Comparison of ENCODE assay signal across 14 cellular contexts in genomic region chr7:139431459-139431858, GRCh38. TPM values are rescaled to one million over a fixed set of nuclear protein-coding genes. Genes with fewer than 3 reads are reported as not detected.
DNase-seq lines count a peak whose midpoint lies in the region; ATAC-seq and TF ChIP-seq lines count a peak whose summit lies in the region.
"Had no signal": no experiment of that assay in that cellular context is flagged by ENCODE, and none has a peak within 500 bp of the region (broad histone marks: within the 10 kb centered on the region; RNA-seq: fewer than 3 reads in every experiment).

No MANE protein-coding gene starts in this region.

- no peak for TF ChIP-seq CTCF in RWPE1 (conservative IDR thresholded peaks at IDR 0.05; ENCODE audit: low read depth)
- no peak for TF ChIP-seq CTCF in prostate gland (IDR thresholded peaks at IDR 0.05)

- no peak overlapping the region for H3K4me3 ChIP-seq in prostate gland

- peak; percentile 63 for DNase-seq in Ammon's horn (ENCODE audit: low spot score)
- DNase-seq in RWPE1 (ENCODE audit: low spot score), result no peak
- DNase-seq in prostate gland (ENCODE audit: low spot score), result no peak
- DNase-seq in activated CD4-positive, CD25-positive, alpha-beta regulatory T cell treated with anti-CD3 and anti-CD28 coated beads, Interleukin-2, amount 50 U/mL, for 72 hours, result no peak
- no peak for DNase-seq in NCI-H1694 treated with DMSO at 0.1 percent for 48 hours (lab: John Stamatoyannopoulos, UW)
- DNase-seq: activated CD4-positive, alpha-beta T cell treated with anti-CD3 and anti-CD28 coated beads, Interleukin-2, amount 50 U/mL, for 48 hours; activated naive CD4-positive, alpha-beta T cell treated with anti-CD3 and anti-CD28 coated beads, Interleukin-2, amount 50 U/mL, for 16 hours; BE2C; GOT3 had no signal

- intact Hi-C loops in prostate gland (cut with DNase I), result no loop called here

- POLR2A ChIA-PET in RWPE1 (lab: Yijun Ruan, JAX; ENCODE audit: low non-redundant PET), result no interaction called here

- peaks cover 19% of the 10 kb centered on the region for H3K4me1 ChIP-seq in prostate gland (replicated peaks)
- H3K4me1 ChIP-seq: BE2C had no signal

- CTCF ChIA-PET in RWPE1 (lab: Yijun Ruan, JAX), result no interaction called here

- no peaks in the 10 kb centered on the region for H3K27me3 ChIP-seq in prostate gland (replicated peaks; ENCODE audit: insufficient read depth)
- H3K27me3 ChIP-seq: BE2C had no signal

- no peak for TF ChIP-seq POLR2A in prostate gland (IDR thresholded peaks at IDR 0.05)

- peak; percentile 53 for ATAC-seq in esophagus mucosa
- no peak for ATAC-seq in HG03378 (IDR thresholded peaks at IDR 0.05; ENCODE audit: unreplicated experiment)
- no peak for ATAC-seq in HG03442 (IDR thresholded peaks at IDR 0.05; ENCODE audit: unreplicated experiment)
- ATAC-seq: Panc1 had no signal

- H3K27ac ChIP-seq in RWPE1, result peak overlapping the region; percentile 71
- H3K27ac ChIP-seq in prostate gland, result peak overlapping the region; percentile 83 to 88

- 57% methylated on average over 3 of the region's 3 CpGs for WGBS in prostate gland

- no peaks in the 10 kb centered on the region for H3K9me3 ChIP-seq in prostate gland
- H3K9me3 ChIP-seq: BE2C had no signal

- H3K36me3 ChIP-seq in prostate gland, result no peaks in the 10 kb centered on the region

RNA-seq across cellular contexts. Expression of gene KLRG2, which starts 52.0 kb away (rescaled TPM):
- total RNA-seq in esophagus mucosa, result 7.9 TPM
- 1 to 10 TPM in 1 of 2 donors, under 1 TPM in 1; 0.68 to 1.5 TPM for total RNA-seq in prostate gland
- total RNA-seq: dermis microvascular lymphatic vessel endothelial cell had no signal
